Comparison of ENCODE assay signal across 8 cellular contexts in the genomic region with DNA sequence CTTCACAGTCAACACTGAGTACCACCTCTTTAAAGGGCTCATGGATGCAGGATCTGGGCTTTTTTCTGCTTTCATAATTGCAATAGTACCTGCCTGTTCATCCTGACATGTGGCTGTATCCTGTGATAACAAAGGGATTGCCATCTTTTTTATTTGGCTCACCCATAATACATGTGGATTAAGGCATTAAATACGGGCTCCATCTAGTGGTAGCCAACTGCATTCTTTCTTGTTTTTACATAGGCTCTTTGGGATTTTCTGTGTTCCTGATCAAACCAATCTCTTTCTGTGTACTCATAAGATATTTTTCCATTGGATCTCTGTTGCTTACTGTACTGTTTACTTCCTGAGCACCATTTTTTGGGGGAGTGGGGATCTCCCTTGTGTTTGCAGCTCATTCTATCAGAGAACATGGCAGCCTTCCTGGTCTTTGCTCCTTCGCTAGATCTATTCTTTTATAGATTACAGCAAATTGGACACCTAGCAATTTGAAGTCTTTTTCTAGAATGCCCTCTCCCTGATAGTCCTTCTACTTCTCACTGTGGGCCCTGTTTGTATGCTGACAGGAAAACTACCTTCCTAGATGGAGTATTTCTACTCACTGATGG.
DNase-seq lines count a peak whose midpoint lies in the region; ATAC-seq and TF ChIP-seq lines count a peak whose summit lies in the region.

No MANE protein-coding gene starts in this region.

- H3K9me3 Mint-ChIP-seq in chondrocyte (ENCODE audit: low read depth) (no peaks in the 10 kb centered on the region), naive B cell (no peaks in the 10 kb centered on the region)
- peaks cover 0 to 13% (median 0%) of the 10 kb centered on the region in 8 donors for H3K9me3 Mint-ChIP-seq in CD4-positive, alpha-beta memory T cell

- no peak overlapping the region for H3K27ac Mint-ChIP-seq in chondrocyte (ENCODE audit: unreplicated experiment)
- H3K27ac Mint-ChIP-seq in naive B cell = no peak overlapping the region
- H3K27ac Mint-ChIP-seq in CD4-positive, alpha-beta memory T cell = no peak overlapping the region

- H3K4me1 Mint-ChIP-seq in chondrocyte (ENCODE audit: low read depth) (no peaks in the 10 kb centered on the region), naive B cell (no peaks in the 10 kb centered on the region)
- H3K4me1 Mint-ChIP-seq in CD4-positive, alpha-beta memory T cell = no peaks in the 10 kb centered on the region

- no peaks in the 10 kb centered on the region for H3K36me3 ChIP-seq in CD4-positive, alpha-beta memory T cell (ENCODE audit: insufficient read depth, low read length)
- no peaks in the 10 kb centered on the region for H3K36me3 ChIP-seq in esophagus squamous epithelium

- TF ChIP-seq CTCF in chondrocyte (IDR thresholded peaks at IDR 0.05) = peak; percentile 83
- peak in 3 of 6 experiments; percentile 19 to 42 (median 39) for TF ChIP-seq CTCF in esophagus squamous epithelium (IDR thresholded peaks at IDR 0.05)

- POLR2A ChIA-PET in CD4-positive, alpha-beta memory T cell (lab: Charles Lee; ENCODE audit: partially characterized antibody) = no interaction called here

- H3K4me3 Mint-ChIP-seq in chondrocyte (ENCODE audit: unreplicated experiment) = no peak overlapping the region
- no peak overlapping the region for H3K4me3 Mint-ChIP-seq in naive B cell
- no peak overlapping the region for H3K4me3 Mint-ChIP-seq in CD4-positive, alpha-beta memory T cell

- H3K27me3 ChIP-seq in CD4-positive, alpha-beta memory T cell (ENCODE audit: insufficient read depth, low read length) = no peaks in the 10 kb centered on the region
- no peaks in the 10 kb centered on the region for H3K27me3 ChIP-seq in esophagus squamous epithelium

- no peak overlapping the region for H3K27ac ChIP-seq in CD4-positive, alpha-beta memory T cell (ENCODE audit: low read depth, low read length)
- H3K27ac ChIP-seq in esophagus squamous epithelium = no peak overlapping the region

- H3K36me3 Mint-ChIP-seq in chondrocyte (ENCODE audit: low read depth) (no peaks in the 10 kb centered on the region), naive B cell (no peaks in the 10 kb centered on the region)
- H3K36me3 Mint-ChIP-seq in CD4-positive, alpha-beta memory T cell = no peaks in the 10 kb centered on the region

- intact Hi-C loops in CD4-positive, alpha-beta memory T cell (cut with micrococcal nuclease) = no loop called here
- intact Hi-C loops in esophagus squamous epithelium (cut with DNase I) = no loop called here

- DNase-seq in DMS153 (lab: John Stamatoyannopoulos, UW) (peak; percentile 18), NCI-H526 (lab: John Stamatoyannopoulos, UW) (peak; percentile 49 to 81), chondrocyte (ENCODE audit: low spot score) (no peak), naive B cell (peak; percentile 3), esophagus squamous epithelium (lab: John Stamatoyannopoulos, UW) (no peak)
- DNase-seq in CD4-positive, alpha-beta memory T cell = no peak

- peaks cover 4% of the 10 kb centered on the region for H3K27me3 Mint-ChIP-seq in chondrocyte (ENCODE audit: low read depth)
- no peaks in the 10 kb centered on the region for H3K27me3 Mint-ChIP-seq in naive B cell
- H3K27me3 Mint-ChIP-seq in CD4-positive, alpha-beta memory T cell = no peaks in the 10 kb centered on the region

- H3K4me1 ChIP-seq in CD4-positive, alpha-beta memory T cell (ENCODE audit: insufficient read depth, low read length) = no peaks in the 10 kb centered on the region
- no peaks in the 10 kb centered on the region for H3K4me1 ChIP-seq in esophagus squamous epithelium

- ATAC-seq in HG02884 (IDR thresholded peaks at IDR 0.05; ENCODE audit: unreplicated experiment) (peak; percentile 61), naive B cell (ENCODE audit: low read depth in 2 of 2) (no peak), HG02852 (IDR thresholded peaks at IDR 0.05; ENCODE audit: unreplicated experiment) (no peak)

- H3K9me3 ChIP-seq in CD4-positive, alpha-beta memory T cell (ENCODE audit: control insufficient read depth in 1 of 2, low read length in 2 of 2) = no peaks in the 10 kb centered on the region
- no peaks in the 10 kb centered on the region for H3K9me3 ChIP-seq in esophagus squamous epithelium

- H3K4me3 ChIP-seq in CD4-positive, alpha-beta memory T cell (ENCODE audit: low read length in 2 of 2) = no peak overlapping the region
- no peak overlapping the region for H3K4me3 ChIP-seq in esophagus squamous epithelium

- TF ChIP-seq POLR2A in esophagus squamous epithelium (IDR thresholded peaks at IDR 0.05) = no peak

- 42% methylated on average over 2 of the region's 2 CpGs for WGBS in esophagus squamous epithelium, 2 donors

- CTCF ChIA-PET in CD4-positive, alpha-beta memory T cell (lab: Charles Lee; ENCODE audit: partially characterized antibody) = no interaction called here

Comparison
In these comparisons a context has a peak if more than half of its experiments do, and no peak if none do; other contexts are left out.
1. DNase-seq: peak in DMS153 (single experiment), NCI-H526 (2 of 2) and naive B cell (single experiment); none in chondrocyte (single experiment), CD4-positive, alpha-beta memory T cell (0 of 5) and esophagus squamous epithelium (single experiment).